8 cellular contexts compared by ENCODE assay signal in genomic region chr10:29304259-29305030, GRCh38. TPM values are rescaled to one million over a fixed set of nuclear protein-coding genes. Genes with fewer than 3 reads are reported as not detected.
DNase-seq lines count a peak whose midpoint lies in the region; ATAC-seq and TF ChIP-seq lines count a peak whose summit lies in the region.

No MANE protein-coding gene starts in this region.

- H3K9me3 Mint-ChIP-seq in activated CD8-positive, alpha-beta T cell treated with anti-CD3 and anti-CD28 coated beads for 36 hours = peaks cover 12% of the 10 kb centered on the region
- H3K9me3 Mint-ChIP-seq in osteocyte (ENCODE audit: unreplicated experiment) = peaks cover 23% of the 10 kb centered on the region

- no peak overlapping the region for H3K4me3 Mint-ChIP-seq in activated CD8-positive, alpha-beta T cell treated with anti-CD3 and anti-CD28 coated beads for 36 hours
- peak overlapping the region; percentile 55 for H3K4me3 Mint-ChIP-seq in osteocyte (ENCODE audit: unreplicated experiment)

- no peak overlapping the region for H3K27ac Mint-ChIP-seq in activated CD8-positive, alpha-beta T cell treated with anti-CD3 and anti-CD28 coated beads for 36 hours
- H3K27ac Mint-ChIP-seq in osteocyte (ENCODE audit: unreplicated experiment) = no peak overlapping the region

- CTCF ChIA-PET in activated CD8-positive, alpha-beta T cell treated with anti-CD3 and anti-CD28 coated beads for 36 hours (lab: Charles Lee) = interaction anchor here (0.6 to 1.6 kb wide), 15 partner anchors 8 to 694 kb away, joined by 3 to 24 read pairs (median 3); no protein-coding TSS in a partner anchor

- H3K4me1 Mint-ChIP-seq in activated CD8-positive, alpha-beta T cell treated with anti-CD3 and anti-CD28 coated beads for 36 hours (ENCODE audit: low read depth) = no peaks in the 10 kb centered on the region
- H3K4me1 Mint-ChIP-seq in osteocyte (ENCODE audit: unreplicated experiment) = peaks cover 3% of the 10 kb centered on the region

- intact Hi-C loops in activated CD8-positive, alpha-beta T cell treated with anti-CD3 and anti-CD28 coated beads for 36 hours (cut with micrococcal nuclease) = loop anchor here (2.0 kb wide), 1 partner anchor 642 kb away; no protein-coding TSS in a partner anchor

- peak; percentile 65 for ATAC-seq in HG02571 (IDR thresholded peaks at IDR 0.05; ENCODE audit: unreplicated experiment)
- ATAC-seq in activated CD8-positive, alpha-beta T cell treated with anti-CD3 and anti-CD28 coated beads for 36 hours = peak; percentile 65
- ATAC-seq in GM18520 (IDR thresholded peaks at IDR 0.05; ENCODE audit: unreplicated experiment) = no peak
- ATAC-seq in HG03095 (IDR thresholded peaks at IDR 0.05; ENCODE audit: unreplicated experiment) = no peak

- POLR2A ChIA-PET in activated CD8-positive, alpha-beta T cell treated with anti-CD3 and anti-CD28 coated beads for 36 hours (lab: Charles Lee) = no interaction called here

- peaks cover 24% of the 10 kb centered on the region for H3K27me3 Mint-ChIP-seq in activated CD8-positive, alpha-beta T cell treated with anti-CD3 and anti-CD28 coated beads for 36 hours
- H3K27me3 Mint-ChIP-seq in osteocyte (ENCODE audit: unreplicated experiment) = no peaks in the 10 kb centered on the region

- no peaks in the 10 kb centered on the region for H3K36me3 Mint-ChIP-seq in activated CD8-positive, alpha-beta T cell treated with anti-CD3 and anti-CD28 coated beads for 36 hours (ENCODE audit: low read depth)
- peaks cover 12% of the 10 kb centered on the region for H3K36me3 Mint-ChIP-seq in osteocyte (ENCODE audit: unreplicated experiment)

- peak; percentile 75 for DNase-seq in EL
- peak; percentile 7 for DNase-seq in NCI-H2196 treated with DMSO at 0.1 percent for 48 hours (lab: John Stamatoyannopoulos, UW; ENCODE audit: unreplicated experiment)
- DNase-seq in activated CD8-positive, alpha-beta T cell treated with anti-CD3 and anti-CD28 coated beads for 36 hours = peak; percentile 53
- peak; percentile 58 for DNase-seq in germinal center (ENCODE audit: low spot score)
- DNase-seq in osteocyte (ENCODE audit: extremely low spot score, unreplicated experiment) = peak; percentile 83

- peak; percentile 75 for TF ChIP-seq CTCF in activated CD8-positive, alpha-beta T cell treated with anti-CD3 and anti-CD28 coated beads for 36 hours (IDR thresholded peaks at IDR 0.05)
- TF ChIP-seq CTCF in osteocyte (IDR thresholded peaks at IDR 0.05) = peak; percentile 92

RNA-seq across cellular contexts. Expression of gene LYZL1, which starts 15.6 kb away (rescaled TPM):
- total RNA-seq in activated CD8-positive, alpha-beta T cell treated with anti-CD3 and anti-CD28 coated beads for 36 hours = not detected
- total RNA-seq in osteocyte = not detected in 2 replicates

Comparison
In these comparisons a context has a peak if more than half of its experiments do, and no peak if none do; other contexts are left out.
1. DNase-seq: peak in every context shown above with its lines; median percentile 83 in osteocyte; 75 in EL; 58 in germinal center; 53 in activated CD8-positive, alpha-beta T cell treated with anti-CD3 and anti-CD28 coated beads for 36 hours; 7 in NCI-H2196 treated with DMSO at 0.1 percent for 48 hours.
2. ATAC-seq: peak in HG02571 (single experiment) and activated CD8-positive, alpha-beta T cell treated with anti-CD3 and anti-CD28 coated beads for 36 hours (single experiment); none in GM18520 (single experiment) and HG03095 (single experiment).